21 cellular contexts compared by ENCODE assay signal in the genomic region with DNA sequence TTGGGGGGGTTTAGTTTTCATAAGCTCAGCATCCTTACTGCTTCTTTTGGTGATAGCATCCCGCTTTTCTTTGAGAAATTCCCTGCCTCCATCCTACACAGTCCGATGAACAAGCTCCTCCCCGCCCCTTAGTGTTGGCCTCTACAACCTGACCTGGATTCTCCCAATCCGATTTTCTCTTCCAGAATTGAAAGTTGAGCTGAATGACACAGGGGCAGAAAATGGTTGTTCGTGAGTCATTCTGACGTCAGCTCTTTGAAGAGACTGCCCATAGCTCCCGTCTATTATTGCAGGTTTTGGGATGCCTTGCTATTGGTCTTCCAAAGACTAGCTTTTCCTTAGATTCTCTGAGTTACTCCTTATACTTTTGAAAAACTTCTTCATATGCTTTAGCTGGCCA.
A peak's percentile ranks its signal among the peaks of the same experiment; 100 is the strongest.
DNase-seq lines count a peak whose midpoint lies in the region; ATAC-seq, FAIRE-seq and TF ChIP-seq lines count a peak whose summit lies in the region.
"Had no signal": no experiment of that assay in that cellular context is flagged by ENCODE, and none has a peak within 500 bp of the region (broad histone marks: within the 10 kb centered on the region; RNA-seq: fewer than 3 reads in every experiment).

No MANE protein-coding gene starts in this region.

- H3K4me1 ChIP-seq in GM23248 (ENCODE audit: insufficient read depth): no peaks in the 10 kb centered on the region
- H3K4me1 ChIP-seq in OCI-LY7 (ENCODE audit: insufficient read depth, low read length, poor library complexity, severe bottlenecking): no peaks in the 10 kb centered on the region
- H3K4me1 ChIP-seq in mammary epithelial cell (ENCODE audit: insufficient read depth, low read length): no peaks in the 10 kb centered on the region
- no peaks in the 10 kb centered on the region for H3K4me1 ChIP-seq in pancreas
- H3K4me1 ChIP-seq: Peyer's patch, stomach had no signal

- POLR2A ChIA-PET in OCI-LY7 (lab: Charles Lee): interaction anchor here (1.3 kb wide), 1 partner anchor 21 kb away, joined by 3 read pairs; no protein-coding TSS in a partner anchor

- in situ Hi-C loops in GM23248 (cut with MboI) (no loop called here), mammary epithelial cell (cut with MboI; ENCODE audit: low sequenced_read_pairs in 2 of 2) (no loop called here)

- ATAC-seq in pancreas: no peak
- ATAC-seq: left ventricle myocardium superior, right cardiac atrium had no signal

- H3K4me2 ChIP-seq in GM23248 (ENCODE audit: unreplicated experiment) (no peak overlapping the region), OCI-LY7 (ENCODE audit: low read length) (no peak overlapping the region), mammary epithelial cell (ENCODE audit: insufficient read depth, low read depth, low read length) (no peak overlapping the region)

- BruUV-seq in OCI-LY7 (replicated peaks; lab: Mats Ljungman, UMichigan): TSS peak; percentile 15
- BruUV-seq in mammary epithelial cell (replicated peaks; lab: Mats Ljungman, UMichigan): no TSS peak

- no peak for FAIRE-seq in pancreas (lab: Jason Lieb, UNC)

- dilution Hi-C loops in mammary epithelial cell (cut with HindIII; ENCODE audit: low sequenced_read_pairs): no loop called here

- DNase-seq in GM23248: peak; percentile 41
- DNase-seq in OCI-LY7 (ENCODE audit: low spot score): no peak
- peak; percentile 14 for DNase-seq in mammary epithelial cell
- peak; percentile 28 for DNase-seq in myocyte (ENCODE audit: low read depth)
- DNase-seq in pancreas: no peak
- DNase-seq in islet precursor cell: no peak
- no peak for DNase-seq in stimulated activated CD4-positive, alpha-beta T cell treated with anti-CD3 and anti-CD28 coated beads, Interleukin-4, amount 100 ng/mL, for 1 hour
- no peak for DNase-seq in NCI-H2107 treated with DMSO at 0.1 percent for 48 hours (lab: John Stamatoyannopoulos, UW; ENCODE audit: unreplicated experiment)
- DNase-seq: activated CD4-positive, alpha-beta T cell treated with anti-CD3 and anti-CD28 coated beads, Interleukin-2, amount 50 U/mL, for 48 hours; activated naive CD4-positive, alpha-beta T cell treated with anti-CD3 and anti-CD28 coated beads, Interleukin-2, amount 10 ng/mL, durations not matched to agents 7 days and 5 days; CD8-positive, alpha-beta memory T cell; dermis blood vessel endothelial cell; H9; left ventricle myocardium superior; NCI-H2227 treated with DMSO at 0.1 percent for 48 hours; Peyer's patch; right cardiac atrium; stimulated activated CD4-positive, alpha-beta T cell treated with anti-CD3 and anti-CD28 coated beads, Interleukin-1b, Interleukin-23, amount 100 ng/mL, for 48 hours; stomach; SW 1271 had no signal

- no peaks in the 10 kb centered on the region for H3K36me3 ChIP-seq in GM23248 (ENCODE audit: low read depth)
- peaks cover 9% of the 10 kb centered on the region for H3K36me3 ChIP-seq in OCI-LY7 (ENCODE audit: insufficient read depth, low read length)
- no peaks in the 10 kb centered on the region for H3K36me3 ChIP-seq in mammary epithelial cell (ENCODE audit: insufficient read depth, low read length)
- H3K36me3 ChIP-seq in pancreas: no peaks in the 10 kb centered on the region
- H3K36me3 ChIP-seq: Peyer's patch had no signal

- no peaks in the 10 kb centered on the region for H3F3A ChIP-seq in GM23248 (ENCODE audit: insufficient read depth)

- H3K79me2 ChIP-seq in GM23248 (ENCODE audit: insufficient read depth): no peaks in the 10 kb centered on the region
- no peaks in the 10 kb centered on the region for H3K79me2 ChIP-seq in OCI-LY7 (ENCODE audit: insufficient read depth, low read depth, low read length)
- no peaks in the 10 kb centered on the region for H3K79me2 ChIP-seq in mammary epithelial cell (ENCODE audit: insufficient read depth, low read length)

- no peak overlapping the region for H3K27ac ChIP-seq in GM23248
- no peak overlapping the region for H3K27ac ChIP-seq in OCI-LY7 (ENCODE audit: low read depth, low read length, poor library complexity, severe bottlenecking)
- H3K27ac ChIP-seq in mammary epithelial cell (ENCODE audit: insufficient read depth, low read depth, low read length): no peak overlapping the region
- H3K27ac ChIP-seq in pancreas: no peak overlapping the region
- H3K27ac ChIP-seq: epithelial cell of prostate, Peyer's patch, stomach had no signal

- WGBS in GM23248 (ENCODE audit: low coverage in 1 of 2, low lambda C conversion rate in 2 of 2, missing lambda C conversion rate in 2 of 2), 2 experiments: 76 to 79% methylated on average over 7 of the region's 7 CpGs
- WGBS in mammary epithelial cell (ENCODE audit: low coverage, missing lambda C conversion rate): 75% methylated on average over 7 of the region's 7 CpGs
- WGBS in pancreas, 2 donors: 94 to 95% methylated on average over 7 of the region's 7 CpGs

- intact Hi-C loops in OCI-LY7 (cut with micrococcal nuclease; ENCODE audit: unreplicated experiment): no loop called here
- intact Hi-C loops in mammary epithelial cell (cut with micrococcal nuclease): no loop called here
- intact Hi-C loops in pancreas (cut with DNase I): no loop called here

- H2AFZ ChIP-seq in GM23248 (no peak overlapping the region), OCI-LY7 (ENCODE audit: low read length) (no peak overlapping the region), mammary epithelial cell (ENCODE audit: low read depth, low read length) (no peak overlapping the region)

- H3K4me3 ChIP-seq in GM23248: no peak overlapping the region
- no peak overlapping the region for H3K4me3 ChIP-seq in OCI-LY7 (ENCODE audit: low read depth, low read length, poor library complexity, severe bottlenecking)
- H3K4me3 ChIP-seq in mammary epithelial cell (replicated peaks in 1 of 3; ENCODE audit: insufficient read depth in 1 of 3, low read depth in 2 of 3, low read length in 3 of 3): no peak overlapping the region
- no peak overlapping the region for H3K4me3 ChIP-seq in pancreas
- H3K4me3 ChIP-seq: Peyer's patch, stomach had no signal

- TF ChIP-seq CTCF in OCI-LY7 (conservative IDR thresholded peaks at IDR 0.05; ENCODE audit: low read length): no peak
- TF ChIP-seq CTCF in mammary epithelial cell (conservative IDR thresholded peaks at IDR 0.05 in 1 of 2, IDR thresholded peaks at IDR 0.05 in 1 of 2; ENCODE audit: extremely low read depth in 1 of 2, insufficient read depth in 1 of 2, low read depth in 1 of 2, low read length in 2 of 2): no peak
- no peak for TF ChIP-seq CTCF in pancreas (IDR thresholded peaks at IDR 0.05)

- H3K27me3 ChIP-seq in GM23248 (replicated peaks; ENCODE audit: insufficient read depth) (no peaks in the 10 kb centered on the region), mammary epithelial cell (ENCODE audit: insufficient read depth, low read length) (no peaks in the 10 kb centered on the region), pancreas (no peaks in the 10 kb centered on the region)
- H3K27me3 ChIP-seq: Peyer's patch, stomach had no signal

- CTCF ChIA-PET in OCI-LY7 (lab: Charles Lee; ENCODE audit: unreplicated experiment): no interaction called here
- CTCF ChIA-PET in mammary epithelial cell (lab: Charles Lee; ENCODE audit: low non-redundant PET): no interaction called here

- H4K20me1 ChIP-seq in GM23248 (ENCODE audit: insufficient read depth): no peaks in the 10 kb centered on the region
- H4K20me1 ChIP-seq in OCI-LY7 (ENCODE audit: insufficient read depth, low read length): no peaks in the 10 kb centered on the region
- H4K20me1 ChIP-seq in mammary epithelial cell (ENCODE audit: insufficient read depth, low read length): no peaks in the 10 kb centered on the region

- H3K9ac ChIP-seq in GM23248 (no peak overlapping the region), mammary epithelial cell (ENCODE audit: insufficient read depth, low read length) (no peak overlapping the region)

- H3K9me2 ChIP-seq in GM23248 (ENCODE audit: insufficient read depth): no peaks in the 10 kb centered on the region
- H3K9me2 ChIP-seq in OCI-LY7 (ENCODE audit: insufficient read depth, low read length): no peaks in the 10 kb centered on the region

- H3K9me3 ChIP-seq in GM23248 (ENCODE audit: low read depth): no peaks in the 10 kb centered on the region
- peaks cover 12% of the 10 kb centered on the region; the same call in 1 of the 2 replicates for H3K9me3 ChIP-seq in OCI-LY7 (ENCODE audit: low read length)
- no peaks in the 10 kb centered on the region for H3K9me3 ChIP-seq in mammary epithelial cell (replicated peaks; ENCODE audit: insufficient read depth, low read length)
- H3K9me3 ChIP-seq in pancreas: no peaks in the 10 kb centered on the region

Comparison
In these comparisons a context has a peak if more than half of its experiments do, and no peak if none do; other contexts are left out.
1. DNase-seq: peak in GM23248 (single experiment), mammary epithelial cell (single experiment) and myocyte (single experiment); none in OCI-LY7 (single experiment), pancreas (0 of 6), islet precursor cell (single experiment), stimulated activated CD4-positive, alpha-beta T cell treated with anti-CD3 and anti-CD28 coated beads, Interleukin-4, amount 100 ng/mL, for 1 hour (single experiment) and NCI-H2107 treated with DMSO at 0.1 percent for 48 hours (single experiment).